18 cellular contexts compared by ENCODE assay signal in the genomic region with DNA sequence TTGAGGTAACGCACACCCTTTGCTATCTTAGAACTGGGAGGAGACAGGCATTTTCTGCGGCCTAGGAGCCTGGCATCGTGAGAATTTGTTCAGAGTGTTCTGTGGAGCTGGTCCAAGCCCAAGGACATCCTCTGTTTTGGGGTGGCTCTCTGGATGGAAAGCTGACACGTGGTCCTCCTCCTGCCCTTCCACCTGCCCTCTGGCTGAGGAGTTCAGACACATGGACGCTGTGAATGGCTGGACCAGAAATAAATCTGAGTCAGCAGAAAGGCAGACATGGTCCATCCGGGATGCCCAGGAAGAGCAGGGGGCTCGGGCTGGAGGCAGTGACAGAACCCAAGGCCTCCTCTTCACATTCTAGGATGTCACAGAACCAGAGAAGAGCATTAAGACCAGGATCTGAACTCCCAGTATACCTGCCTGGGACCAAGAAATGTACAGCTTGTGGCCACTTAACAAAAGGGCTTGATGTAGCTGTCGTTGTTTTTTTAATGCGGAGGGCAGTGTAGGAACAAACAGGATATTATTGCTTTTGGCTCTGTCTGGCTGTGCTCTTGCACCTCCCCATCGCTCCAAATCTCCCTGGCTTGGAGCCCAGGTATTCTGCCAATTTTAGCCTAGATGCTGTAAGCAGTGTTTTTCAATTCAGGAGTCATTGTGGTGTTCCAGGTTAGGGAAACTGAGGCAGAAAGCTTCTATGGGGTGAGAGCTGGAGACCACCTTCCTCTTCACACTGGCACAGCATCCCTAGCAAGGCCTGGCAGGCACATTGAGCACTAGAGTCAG. TPM values are rescaled to one million over a fixed set of nuclear protein-coding genes. Genes with fewer than 3 reads are reported as not detected.
DNase-seq lines count a peak whose midpoint lies in the region; FAIRE-seq and TF ChIP-seq lines count a peak whose summit lies in the region.
"Had no signal": no experiment of that assay in that cellular context is flagged by ENCODE, and none has a peak within 500 bp of the region (broad histone marks: within the 10 kb centered on the region; RNA-seq: fewer than 3 reads in every experiment).

No MANE protein-coding gene starts in this region.

- H3K79me1 ChIP-seq in mesendoderm (ENCODE audit: low read length): peaks cover 1% of the 10 kb centered on the region

- no peak for DNase-seq in T-helper 2 cell treated with Interferon-gamma antibody and Interleukin-4, amounts not matched to agents 5 μg/mL and 100 μg/mL, for 36 hours (ENCODE audit: low spot score)
- DNase-seq in T-helper 2 cell (no peak), endothelial cell of umbilical vein (ENCODE audit: low read depth, low spot score) (peak; percentile 4), midbrain (lab: John Stamatoyannopoulos, UW) (peak; percentile 12), vagina (ENCODE audit: extremely low spot score in 2 of 2) (no peak), HK-2 (ENCODE audit: unreplicated experiment) (no peak), NOMO-1 treated with dmso at 0.1 percent for 144 hours (lab: John Stamatoyannopoulos, UW; ENCODE audit: unreplicated experiment) (no peak), mesendoderm (no peak)
- DNase-seq: activated CD8-positive, alpha-beta memory T cell treated with anti-CD3 and anti-CD28 coated beads, Interleukin-2, amount 10 ng/mL, durations not matched to agents 7 days and 5 days; activated gamma-delta T cell treated with Interleukin-2 at 50 U/mL for 16 hours; GDM1; stimulated activated CD4-positive, alpha-beta T cell treated with anti-CD3 and anti-CD28 coated beads, Interleukin-15, amount 100 ng/mL, for 24 hours; trophoblast cell had no signal

- TF ChIP-seq POLR2A in endothelial cell of umbilical vein (IDR thresholded peaks at IDR 0.05; ENCODE audit: low read depth, low read length) (no peak), vagina (IDR thresholded peaks at IDR 0.05) (no peak)

- no peak for TF ChIP-seq CTCF in endothelial cell of umbilical vein (IDR thresholded peaks at IDR 0.05; ENCODE audit: extremely low read depth in 1 of 2, insufficient read depth in 1 of 2, low read depth in 1 of 2, low read length in 2 of 2)
- TF ChIP-seq CTCF in vagina (IDR thresholded peaks at IDR 0.05): no peak

- H3K27me3 Mint-ChIP-seq in T-helper 2 cell treated with Interferon-gamma antibody and Interleukin-4, amounts not matched to agents 5 μg/mL and 100 μg/mL, for 36 hours (ENCODE audit: low read depth): no peaks in the 10 kb centered on the region
- H3K27me3 Mint-ChIP-seq: activated CD8-positive, alpha-beta memory T cell treated with anti-CD3 and anti-CD28 coated beads, Interleukin-2, amount 10 ng/mL, durations not matched to agents 7 days and 5 days had no signal

- H3K27ac Mint-ChIP-seq in T-helper 2 cell treated with Interferon-gamma antibody and Interleukin-4, amounts not matched to agents 5 μg/mL and 100 μg/mL, for 36 hours: peak overlapping the region; percentile 31
- H3K27ac Mint-ChIP-seq: activated CD8-positive, alpha-beta memory T cell treated with anti-CD3 and anti-CD28 coated beads, Interleukin-2, amount 10 ng/mL, durations not matched to agents 7 days and 5 days had no signal

- no peaks in the 10 kb centered on the region for H3K36me3 ChIP-seq in endothelial cell of umbilical vein (ENCODE audit: control insufficient read depth in 2 of 2, extremely low read depth in 1 of 2, insufficient read depth in 2 of 2, low read length in 2 of 2)
- no peaks in the 10 kb centered on the region for H3K36me3 ChIP-seq in vagina
- H3K36me3 ChIP-seq in mesendoderm (ENCODE audit: control insufficient read depth, insufficient read depth, low read length): no peaks in the 10 kb centered on the region

- CTCF ChIA-PET in endothelial cell of umbilical vein (lab: Charles Lee): interaction anchor here (1.1 kb wide), 1 partner anchor 73 kb away, joined by 3 read pairs; no protein-coding TSS in a partner anchor

- H3K4ac ChIP-seq in mesendoderm (ENCODE audit: low read depth, low read length): no peak overlapping the region

- no peaks in the 10 kb centered on the region for H4K20me1 ChIP-seq in endothelial cell of umbilical vein (replicated peaks; ENCODE audit: control insufficient read depth, extremely low read depth, insufficient read depth, low read length)

- no peaks in the 10 kb centered on the region for H3K9me3 Mint-ChIP-seq in T-helper 2 cell treated with Interferon-gamma antibody and Interleukin-4, amounts not matched to agents 5 μg/mL and 100 μg/mL, for 36 hours

- no peak overlapping the region for H4K8ac ChIP-seq in mesendoderm (ENCODE audit: low read depth, low read length)

- H3K4me1 ChIP-seq in endothelial cell of umbilical vein (ENCODE audit: control insufficient read depth, extremely low read depth, insufficient read depth, low read length) (no peaks in the 10 kb centered on the region), vagina (peaks cover 44% of the 10 kb centered on the region), mesendoderm (ENCODE audit: control insufficient read depth, low read depth, low read length) (peaks cover 3% of the 10 kb centered on the region)

- H3K9me3 ChIP-seq in endothelial cell of umbilical vein (replicated peaks; ENCODE audit: control insufficient read depth, insufficient read depth, low read length): no peaks in the 10 kb centered on the region
- H3K9me3 ChIP-seq in vagina: no peaks in the 10 kb centered on the region

- no peak overlapping the region for H3K9ac ChIP-seq in endothelial cell of umbilical vein (replicated peaks; ENCODE audit: extremely low read depth, insufficient read depth, low read length)
- no peak overlapping the region for H3K9ac ChIP-seq in mesendoderm (ENCODE audit: low read length)

- no CpG with 5 or more reads among the region's 10 CpGs for WGBS in mesendoderm (ENCODE audit: extremely low coverage, insufficient coverage, low lambda C conversion rate)

- no peak overlapping the region for H3K4me3 ChIP-seq in endothelial cell of umbilical vein (replicated peaks in 1 of 3; ENCODE audit: insufficient read depth in 1 of 3, low read depth in 1 of 3, low read length in 3 of 3)
- H3K4me3 ChIP-seq in vagina: no peak overlapping the region
- no peak overlapping the region for H3K4me3 ChIP-seq in mesendoderm (ENCODE audit: low read length)

- H3K4me1 Mint-ChIP-seq in T-helper 2 cell treated with Interferon-gamma antibody and Interleukin-4, amounts not matched to agents 5 μg/mL and 100 μg/mL, for 36 hours (ENCODE audit: low read depth): peaks cover 13% of the 10 kb centered on the region

- H3K18ac ChIP-seq in mesendoderm (ENCODE audit: low read length): no peak overlapping the region

- H3K27me3 ChIP-seq in endothelial cell of umbilical vein (ENCODE audit: control insufficient read depth in 2 of 2, insufficient read depth in 2 of 2, low read length in 2 of 2): no peaks in the 10 kb centered on the region
- H3K27me3 ChIP-seq in vagina: no peaks in the 10 kb centered on the region
- no peaks in the 10 kb centered on the region for H3K27me3 ChIP-seq in mesendoderm (ENCODE audit: insufficient read depth, low read length, poor library complexity)

- H2BK15ac ChIP-seq in mesendoderm (replicated peaks; ENCODE audit: low read depth): no peak overlapping the region

- H3K4me3 Mint-ChIP-seq in T-helper 2 cell treated with Interferon-gamma antibody and Interleukin-4, amounts not matched to agents 5 μg/mL and 100 μg/mL, for 36 hours: no peak overlapping the region
- H3K4me3 Mint-ChIP-seq: activated CD8-positive, alpha-beta memory T cell treated with anti-CD3 and anti-CD28 coated beads, Interleukin-2, amount 10 ng/mL, durations not matched to agents 7 days and 5 days had no signal

- H3K23ac ChIP-seq in mesendoderm (ENCODE audit: low read length): no peak overlapping the region

- no TSS peak for BruUV-seq in endothelial cell of umbilical vein (replicated peaks; lab: Mats Ljungman, UMichigan)

- no peaks in the 10 kb centered on the region for H3K36me3 Mint-ChIP-seq in T-helper 2 cell treated with Interferon-gamma antibody and Interleukin-4, amounts not matched to agents 5 μg/mL and 100 μg/mL, for 36 hours (ENCODE audit: low read depth)
- H3K36me3 Mint-ChIP-seq: activated CD8-positive, alpha-beta memory T cell treated with anti-CD3 and anti-CD28 coated beads, Interleukin-2, amount 10 ng/mL, durations not matched to agents 7 days and 5 days had no signal

- no peak overlapping the region for H2AFZ ChIP-seq in endothelial cell of umbilical vein (ENCODE audit: low read depth, low read length)

- H3K4me2 ChIP-seq in endothelial cell of umbilical vein (ENCODE audit: insufficient read depth, low read length) (no peak overlapping the region), mesendoderm (ENCODE audit: low read length) (no peak overlapping the region)

- H3K56ac ChIP-seq in mesendoderm (ENCODE audit: low read length): no peak overlapping the region

- dilution Hi-C loops in endothelial cell of umbilical vein (cut with MboI; ENCODE audit: extremely low pct_ligation_motif_present, low sequenced_read_pairs): no loop called here

- no peaks in the 10 kb centered on the region for H3K9me1 ChIP-seq in endothelial cell of umbilical vein (replicated peaks; ENCODE audit: control insufficient read depth, extremely low read depth, insufficient read depth, low read length)

- no peak overlapping the region for H2AK5ac ChIP-seq in mesendoderm (ENCODE audit: low read length)

- H3K27ac ChIP-seq in endothelial cell of umbilical vein (ENCODE audit: insufficient read depth, low read depth, low read length) (no peak overlapping the region), vagina (peak overlapping the region; percentile 78), mesendoderm (ENCODE audit: low read depth, low read length) (no peak overlapping the region)
- H3K27ac ChIP-seq: VCaP had no signal

- H4K5ac ChIP-seq in mesendoderm (ENCODE audit: low read length): no peak overlapping the region

- no peaks in the 10 kb centered on the region for H3K79me2 ChIP-seq in endothelial cell of umbilical vein (ENCODE audit: control insufficient read depth, insufficient read depth, low read length)
- H3K79me2 ChIP-seq in mesendoderm (ENCODE audit: control insufficient read depth, insufficient read depth, low read length): no peaks in the 10 kb centered on the region

- no peak overlapping the region for H2BK120ac ChIP-seq in mesendoderm (ENCODE audit: low read depth, low read length)

- no peak for FAIRE-seq in endothelial cell of umbilical vein (lab: Jason Lieb, UNC)
- FAIRE-seq: endometrium, GM19239, islet of Langerhans had no signal

- H2BK5ac ChIP-seq in mesendoderm (ENCODE audit: low read length): no peak overlapping the region

- POLR2A ChIA-PET in endothelial cell of umbilical vein (lab: Charles Lee): no interaction called here

- intact Hi-C loops in endothelial cell of umbilical vein (cut with micrococcal nuclease): no loop called here
- intact Hi-C loops in vagina (cut with DNase I): no loop called here

RNA-seq across cellular contexts. Expression of a gene that starts 2.4 kb away (rescaled TPM):
- not detected in 2 replicates for total RNA-seq in endothelial cell of umbilical vein
- polyA plus RNA-seq in endothelial cell of umbilical vein: not detected in 2 replicates
- polyA plus RNA-seq in endothelial cell of umbilical vein (2011; cell fraction: cytosol; rRNA removed): 0.08 TPM in 1 of 2 replicates, not detected in the other
- polyA plus RNA-seq in endothelial cell of umbilical vein (2011; cell fraction: nucleus; rRNA removed): not detected in 2 replicates
- not detected in 2 replicates for polyA plus RNA-seq in endothelial cell of umbilical vein (2012)
- polyA minus RNA-seq in endothelial cell of umbilical vein: not detected in 2 replicates
- not detected for polyA minus RNA-seq in endothelial cell of umbilical vein (2011; cell fraction: cytosol; rRNA and poly(A)+ RNA removed)
- polyA minus RNA-seq in endothelial cell of umbilical vein (2011; cell fraction: nucleus; rRNA and poly(A)+ RNA removed): not detected in 2 replicates
- 3.4 TPM for total RNA-seq in vagina
- polyA plus RNA-seq in mesendoderm (2013, experiment 1 of 2): 1.8 TPM
- polyA plus RNA-seq in mesendoderm (2013, experiment 2 of 2): 1.5 TPM
- total RNA-seq: activated CD8-positive, alpha-beta memory T cell treated with anti-CD3 and anti-CD28 coated beads, Interleukin-2, amount 10 ng/mL, durations not matched to agents 7 days and 5 days; SK-MEL-5 had no signal

Comparison
In these comparisons a context has a peak if more than half of its experiments do, and no peak if none do; other contexts are left out.
1. DNase-seq: peak in endothelial cell of umbilical vein (single experiment) and midbrain (single experiment); none in T-helper 2 cell treated with Interferon-gamma antibody and Interleukin-4, amounts not matched to agents 5 μg/mL and 100 μg/mL, for 36 hours (single experiment), T-helper 2 cell (0 of 5), vagina (0 of 2), HK-2 (single experiment), NOMO-1 treated with dmso at 0.1 percent for 144 hours (single experiment) and mesendoderm (single experiment).